In the genomic region with DNA sequence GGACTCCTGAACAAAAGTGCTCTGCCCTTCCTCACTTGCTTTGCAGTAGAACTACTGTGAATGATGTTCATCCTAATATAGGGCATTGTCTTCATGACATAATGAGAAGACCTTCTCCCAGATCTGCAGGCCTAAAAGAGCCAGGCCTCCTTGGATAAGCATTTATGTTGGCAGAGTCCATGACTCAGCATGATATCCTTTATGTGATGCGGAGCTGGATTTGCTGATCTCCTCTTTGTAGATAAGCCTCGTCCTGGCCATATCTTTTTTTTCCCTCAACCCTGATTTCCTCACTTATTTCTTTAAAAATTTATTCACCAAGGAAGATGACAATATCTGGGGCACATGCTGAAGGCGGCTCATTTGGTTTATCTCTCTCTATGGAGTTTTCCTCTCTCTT, we compare ENCODE assay signal across 24 cellular contexts.
"Had no signal": no experiment of that assay in that cellular context is flagged by ENCODE, and none has a peak within 500 bp of the region (broad histone marks: within the 10 kb centered on the region; RNA-seq: fewer than 3 reads in every experiment).

No MANE protein-coding gene starts in this region.

- H3K27ac Mint-ChIP-seq: activated CD4-positive, alpha-beta memory T cell treated with anti-CD3 and anti-CD28 coated beads, Interleukin-2, amount 10 ng/mL, durations not matched to agents 7 days and 5 days; activated CD4-positive, alpha-beta T cell treated with anti-CD3 and anti-CD28 coated beads for 36 hours; activated CD4-positive, alpha-beta T cell treated with anti-CD3 and anti-CD28 coated beads, Interleukin-2, amount 10 ng/mL, durations not matched to agents 24 days and 14 days; activated naive CD4-positive, alpha-beta T cell treated with anti-CD3 and anti-CD28 coated beads, Interleukin-2, amount 10 ng/mL, durations not matched to agents 7 days and 5 days; activated naive CD4-positive, alpha-beta T cell treated with anti-CD3 and anti-CD28 coated beads, Interleukin-2, amount 50 U/mL, for 72 hours; activated naive CD8-positive, alpha-beta T cell treated with anti-CD3 and anti-CD28 coated beads, Interleukin-2, amount 10 ng/mL, durations not matched to agents 7 days and 5 days; activated T-cell treated with anti-CD3 and anti-CD28 coated beads, Interleukin-2, amount 50 U/mL, for 24 hours; activated T-cell treated with anti-CD3 and anti-CD28 coated beads, Interleukin-2, amount 50 U/mL, for 72 hours; endodermal cell had no signal

- H3K36me3 Mint-ChIP-seq: activated naive CD4-positive, alpha-beta T cell treated with anti-CD3 and anti-CD28 coated beads, Interleukin-2, amount 10 ng/mL, durations not matched to agents 7 days and 5 days; activated naive CD4-positive, alpha-beta T cell treated with anti-CD3 and anti-CD28 coated beads, Interleukin-2, amount 50 U/mL, for 72 hours; activated naive CD8-positive, alpha-beta T cell treated with anti-CD3 and anti-CD28 coated beads, Interleukin-2, amount 10 ng/mL, durations not matched to agents 7 days and 5 days had no signal

- DNase-seq: activated CD4-positive, alpha-beta memory T cell treated with anti-CD3 and anti-CD28 coated beads, Interleukin-2, amount 10 ng/mL, durations not matched to agents 7 days and 5 days; activated CD4-positive, alpha-beta T cell treated with anti-CD3 and anti-CD28 coated beads for 36 hours; activated CD4-positive, alpha-beta T cell treated with anti-CD3 and anti-CD28 coated beads, Interleukin-2, amount 10 ng/mL, durations not matched to agents 24 days and 14 days; activated CD4-positive, CD25-positive, alpha-beta regulatory T cell; activated CD4-positive, CD25-positive, alpha-beta regulatory T cell treated with anti-CD3 and anti-CD28 coated beads, Interleukin-2, amount 50 U/mL, for 72 hours; activated CD8-positive, alpha-beta memory T cell treated with anti-CD3 and anti-CD28 coated beads, Interleukin-2, amount 50 U/mL, for 48 hours; activated gamma-delta T cell; activated naive CD4-positive, alpha-beta T cell; activated naive CD4-positive, alpha-beta T cell treated with anti-CD3 and anti-CD28 coated beads, Interleukin-2, amount 10 ng/mL, durations not matched to agents 7 days and 5 days; activated naive CD8-positive, alpha-beta T cell treated with anti-CD3 and anti-CD28 coated beads, Interleukin-2, amount 10 ng/mL, durations not matched to agents 7 days and 5 days; activated T-cell treated with anti-CD3 and anti-CD28 coated beads for 4 hours; activated T-cell treated with anti-CD3 and anti-CD28 coated beads, Interleukin-2, amount 50 U/mL, for 24 hours; activated T-cell treated with anti-CD3 and anti-CD28 coated beads, Interleukin-2, amount 50 U/mL, for 72 hours; amniotic stem cell; anterior cingulate cortex; brain microvascular endothelial cell; effector CD8-positive, alpha-beta T cell; endodermal cell; foreskin keratinocyte; gastrocnemius medialis; heart right ventricle; T-helper 2 cell had no signal

- H3K4me3 Mint-ChIP-seq: activated CD4-positive, alpha-beta memory T cell treated with anti-CD3 and anti-CD28 coated beads, Interleukin-2, amount 10 ng/mL, durations not matched to agents 7 days and 5 days; activated CD4-positive, alpha-beta T cell treated with anti-CD3 and anti-CD28 coated beads for 36 hours; activated CD4-positive, alpha-beta T cell treated with anti-CD3 and anti-CD28 coated beads, Interleukin-2, amount 10 ng/mL, durations not matched to agents 24 days and 14 days; activated naive CD4-positive, alpha-beta T cell treated with anti-CD3 and anti-CD28 coated beads, Interleukin-2, amount 10 ng/mL, durations not matched to agents 7 days and 5 days; activated naive CD8-positive, alpha-beta T cell treated with anti-CD3 and anti-CD28 coated beads, Interleukin-2, amount 10 ng/mL, durations not matched to agents 7 days and 5 days; activated T-cell treated with anti-CD3 and anti-CD28 coated beads, Interleukin-2, amount 50 U/mL, for 24 hours; activated T-cell treated with anti-CD3 and anti-CD28 coated beads, Interleukin-2, amount 50 U/mL, for 72 hours; central memory CD8-positive, alpha-beta T cell; endodermal cell had no signal

- H3K9me3 Mint-ChIP-seq: activated CD4-positive, alpha-beta memory T cell treated with anti-CD3 and anti-CD28 coated beads, Interleukin-2, amount 10 ng/mL, durations not matched to agents 7 days and 5 days; activated CD4-positive, alpha-beta T cell treated with anti-CD3 and anti-CD28 coated beads, Interleukin-2, amount 10 ng/mL, durations not matched to agents 24 days and 14 days; activated naive CD4-positive, alpha-beta T cell treated with anti-CD3 and anti-CD28 coated beads, Interleukin-2, amount 50 U/mL, for 72 hours; activated naive CD8-positive, alpha-beta T cell treated with anti-CD3 and anti-CD28 coated beads, Interleukin-2, amount 10 ng/mL, durations not matched to agents 7 days and 5 days; activated T-cell treated with anti-CD3 and anti-CD28 coated beads, Interleukin-2, amount 50 U/mL, for 24 hours; activated T-cell treated with anti-CD3 and anti-CD28 coated beads, Interleukin-2, amount 50 U/mL, for 72 hours had no signal

- H3K27me3 Mint-ChIP-seq: activated CD4-positive, alpha-beta memory T cell treated with anti-CD3 and anti-CD28 coated beads, Interleukin-2, amount 10 ng/mL, durations not matched to agents 7 days and 5 days; activated CD4-positive, alpha-beta T cell treated with anti-CD3 and anti-CD28 coated beads for 36 hours; activated CD4-positive, alpha-beta T cell treated with anti-CD3 and anti-CD28 coated beads, Interleukin-2, amount 10 ng/mL, durations not matched to agents 24 days and 14 days; activated naive CD4-positive, alpha-beta T cell treated with anti-CD3 and anti-CD28 coated beads, Interleukin-2, amount 10 ng/mL, durations not matched to agents 7 days and 5 days; activated naive CD8-positive, alpha-beta T cell treated with anti-CD3 and anti-CD28 coated beads, Interleukin-2, amount 10 ng/mL, durations not matched to agents 7 days and 5 days; activated T-cell treated with anti-CD3 and anti-CD28 coated beads, Interleukin-2, amount 50 U/mL, for 24 hours; central memory CD8-positive, alpha-beta T cell had no signal

- H3K4me1 Mint-ChIP-seq: activated CD4-positive, alpha-beta memory T cell treated with anti-CD3 and anti-CD28 coated beads, Interleukin-2, amount 10 ng/mL, durations not matched to agents 7 days and 5 days; activated CD4-positive, alpha-beta T cell treated with anti-CD3 and anti-CD28 coated beads for 36 hours; activated CD4-positive, alpha-beta T cell treated with anti-CD3 and anti-CD28 coated beads, Interleukin-2, amount 10 ng/mL, durations not matched to agents 24 days and 14 days; activated naive CD4-positive, alpha-beta T cell treated with anti-CD3 and anti-CD28 coated beads, Interleukin-2, amount 10 ng/mL, durations not matched to agents 7 days and 5 days; activated naive CD8-positive, alpha-beta T cell treated with anti-CD3 and anti-CD28 coated beads, Interleukin-2, amount 10 ng/mL, durations not matched to agents 7 days and 5 days; central memory CD8-positive, alpha-beta T cell; endodermal cell had no signal
